15 cellular contexts compared by ENCODE assay signal in the genomic region with DNA sequence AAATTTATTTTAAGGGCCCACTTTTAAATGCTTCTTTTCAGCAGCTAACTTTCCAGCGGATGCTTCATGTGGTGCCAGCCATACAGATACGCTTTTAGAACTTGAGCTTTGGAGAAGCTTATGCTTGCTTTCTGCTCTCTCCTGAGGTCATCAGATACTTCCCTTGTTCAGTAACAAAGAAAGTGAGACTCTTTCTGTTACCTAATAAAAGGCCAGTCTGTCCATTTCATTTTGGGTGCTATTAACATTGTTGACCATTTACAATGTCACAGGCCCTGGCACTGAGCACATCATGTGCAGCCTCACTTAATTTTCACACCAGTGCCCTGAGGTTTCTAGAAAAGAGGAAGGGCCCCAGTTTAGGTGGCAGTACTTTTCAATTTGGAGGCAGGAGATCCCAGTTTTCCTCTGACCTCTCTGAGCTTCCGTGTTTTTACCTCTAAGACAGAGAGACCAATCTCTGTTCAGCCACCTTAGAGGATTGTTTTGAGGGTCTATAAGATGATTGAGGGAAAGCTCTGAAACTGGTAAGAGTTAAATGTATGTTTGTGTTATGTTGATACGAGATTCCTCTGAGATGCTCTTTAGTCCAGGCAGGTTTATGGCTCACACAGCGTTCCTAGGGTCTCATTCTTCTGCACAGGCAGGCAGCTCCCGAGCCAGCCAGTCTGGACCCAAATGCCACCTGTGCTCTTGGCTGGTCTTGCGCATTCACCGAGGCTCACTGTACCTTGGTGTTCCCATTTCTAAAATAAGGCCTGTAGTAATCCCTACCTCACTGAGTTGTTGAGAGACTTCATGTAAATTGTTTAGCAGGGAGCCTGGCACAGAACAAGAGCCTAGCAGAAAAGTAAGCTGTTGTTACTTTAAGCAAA. TPM values are rescaled to one million over a fixed set of nuclear protein-coding genes. Genes with fewer than 3 reads are reported as not detected.
A peak's percentile ranks its signal among the peaks of the same experiment; 100 is the strongest.
DNase-seq lines count a peak whose midpoint lies in the region; ATAC-seq and TF ChIP-seq lines count a peak whose summit lies in the region.
"Had no signal": no experiment of that assay in that cellular context is flagged by ENCODE, and none has a peak within 500 bp of the region (broad histone marks: within the 10 kb centered on the region; RNA-seq: fewer than 3 reads in every experiment).

No MANE protein-coding gene starts in this region.

- DNase-seq in MCF 10A (ENCODE audit: unreplicated experiment) (no peak), mammary epithelial cell (no peak), chondrocyte (ENCODE audit: low spot score) (no peak), neural crest cell (ENCODE audit: low read depth, low spot score) (no peak), thyroid gland (peak; percentile 39 to 56), CD14-positive monocyte (ENCODE audit: low spot score) (no peak), COLO668 (lab: John Stamatoyannopoulos, UW; ENCODE audit: unreplicated experiment) (no peak)
- DNase-seq: activated CD4-positive, alpha-beta T cell treated with anti-CD3 and anti-CD28 coated beads, Interleukin-2, amount 10 ng/mL, durations not matched to agents 7 days and 5 days; activated T-cell treated with anti-CD3 and anti-CD28 coated beads, Interleukin-2, amount 50 U/mL, for 72 hours; MV-4-11; OCI-M1; upper lobe of right lung had no signal

- H2AFZ ChIP-seq in mammary epithelial cell (ENCODE audit: low read depth, low read length) = no peak overlapping the region

- H3K4me1 Mint-ChIP-seq in MCF 10A (ENCODE audit: insufficient read depth, unreplicated experiment) (peaks cover 55% of the 10 kb centered on the region), chondrocyte (ENCODE audit: low read depth) (peaks cover 78% of the 10 kb centered on the region), neural crest cell (peaks cover 74% of the 10 kb centered on the region), CD14-positive monocyte (peaks cover 48% of the 10 kb centered on the region)

- in situ Hi-C loops in mammary epithelial cell (cut with MboI; ENCODE audit: low sequenced_read_pairs in 2 of 2) = no loop called here

- no TSS peak for BruUV-seq in MCF 10A (replicated peaks; lab: Mats Ljungman, UMichigan)
- no TSS peak for BruUV-seq in mammary epithelial cell (replicated peaks; lab: Mats Ljungman, UMichigan)

- no peak for TF ChIP-seq CTCF in MCF 10A (IDR thresholded peaks at IDR 0.05; ENCODE audit: unreplicated experiment)
- TF ChIP-seq CTCF in mammary epithelial cell (conservative IDR thresholded peaks at IDR 0.05 in 1 of 2, IDR thresholded peaks at IDR 0.05 in 1 of 2; ENCODE audit: extremely low read depth in 1 of 2, insufficient read depth in 1 of 2, low read depth in 1 of 2, low read length in 2 of 2) = no peak
- no peak for TF ChIP-seq CTCF in chondrocyte (IDR thresholded peaks at IDR 0.05)
- TF ChIP-seq CTCF in neural crest cell (conservative IDR thresholded peaks at IDR 0.05) = no peak
- no peak for TF ChIP-seq CTCF in thyroid gland (IDR thresholded peaks at IDR 0.05)
- TF ChIP-seq CTCF in CD14-positive monocyte (IDR thresholded peaks at IDR 0.05) = no peak

- dilution Hi-C loops in mammary epithelial cell (cut with HindIII; ENCODE audit: low sequenced_read_pairs) = no loop called here

- H3K9me3 Mint-ChIP-seq in MCF 10A (ENCODE audit: unreplicated experiment) = no peaks in the 10 kb centered on the region
- H3K9me3 Mint-ChIP-seq in chondrocyte (ENCODE audit: low read depth) = no peaks in the 10 kb centered on the region
- H3K9me3 Mint-ChIP-seq in neural crest cell = no peaks in the 10 kb centered on the region
- H3K9me3 Mint-ChIP-seq in CD14-positive monocyte = peaks cover 0 to 2% (median 0%) of the 10 kb centered on the region in 7 donors
- H3K9me3 Mint-ChIP-seq: activated CD4-positive, alpha-beta T cell treated with anti-CD3 and anti-CD28 coated beads, Interleukin-2, amount 10 ng/mL, durations not matched to agents 7 days and 5 days; activated T-cell treated with anti-CD3 and anti-CD28 coated beads, Interleukin-2, amount 50 U/mL, for 72 hours; T-helper 1 cell treated with Interleukin-12 subunit alpha and Interleukin-12 subunit beta and Interleukin-4 antibody, amounts not matched to agents 30 μg/mL and 1 μg/mL, for 36 hours had no signal

- H3K27me3 ChIP-seq in mammary epithelial cell (ENCODE audit: insufficient read depth, low read length) (no peaks in the 10 kb centered on the region), thyroid gland (no peaks in the 10 kb centered on the region)
- H3K27me3 ChIP-seq: upper lobe of right lung had no signal

- H3K4me1 ChIP-seq in mammary epithelial cell (ENCODE audit: insufficient read depth, low read length) (peaks cover 12% of the 10 kb centered on the region), thyroid gland (peaks cover 53 to 66% of the 10 kb centered on the region in 2 donors)

- H3K79me2 ChIP-seq in mammary epithelial cell (ENCODE audit: insufficient read depth, low read length) = peaks cover 91% of the 10 kb centered on the region

- CTCF ChIA-PET in MCF 10A (lab: Yijun Ruan, JAX) = interaction anchor here (0.6 to 1.5 kb wide), 4 partner anchors 24 to 68 kb away, joined by 3 to 5 read pairs (median 4); no protein-coding TSS in a partner anchor
- CTCF ChIA-PET in mammary epithelial cell (lab: Charles Lee; ENCODE audit: low non-redundant PET) = interaction anchor here (0.5 kb wide), 1 partner anchor 17 kb away, joined by 3 read pairs; no protein-coding TSS in a partner anchor

- POLR2A ChIA-PET in MCF 10A (lab: Yijun Ruan, JAX) = interaction anchor here (0.6 to 1.3 kb wide), 3 partner anchors 63 to 270 kb away, joined by 3 to 4 read pairs (median 4); no protein-coding TSS in a partner anchor

- H3K9ac ChIP-seq in mammary epithelial cell (ENCODE audit: insufficient read depth, low read length) = no peak overlapping the region

- peak in 1 of 2 donors; percentile 25 for TF ChIP-seq POLR2A in thyroid gland (IDR thresholded peaks at IDR 0.05)

- H3K27ac Mint-ChIP-seq in MCF 10A (ENCODE audit: low read depth, unreplicated experiment) = peak overlapping the region; percentile 63
- peak overlapping the region; percentile 10 for H3K27ac Mint-ChIP-seq in chondrocyte (ENCODE audit: unreplicated experiment)
- H3K27ac Mint-ChIP-seq in neural crest cell (ENCODE audit: unreplicated experiment) = no peak overlapping the region
- H3K27ac Mint-ChIP-seq in CD14-positive monocyte = peak overlapping the region in 2 of 7 donors; percentile 45 to 54
- H3K27ac Mint-ChIP-seq: activated CD4-positive, alpha-beta T cell treated with anti-CD3 and anti-CD28 coated beads, Interleukin-2, amount 10 ng/mL, durations not matched to agents 7 days and 5 days; activated T-cell treated with anti-CD3 and anti-CD28 coated beads, Interleukin-2, amount 50 U/mL, for 72 hours; T-helper 1 cell treated with Interleukin-12 subunit alpha and Interleukin-12 subunit beta and Interleukin-4 antibody, amounts not matched to agents 30 μg/mL and 1 μg/mL, for 36 hours had no signal

- H3K4me2 ChIP-seq in mammary epithelial cell (ENCODE audit: insufficient read depth, low read depth, low read length) = no peak overlapping the region

- intact Hi-C loops in MCF 10A (cut with micrococcal nuclease) (no loop called here), mammary epithelial cell (cut with micrococcal nuclease) (no loop called here), thyroid gland (cut with DNase I) (no loop called here), CD14-positive monocyte (cut with micrococcal nuclease) (no loop called here)

- H3K9me3 ChIP-seq in mammary epithelial cell (replicated peaks; ENCODE audit: insufficient read depth, low read length) (no peaks in the 10 kb centered on the region), thyroid gland (no peaks in the 10 kb centered on the region)
- H3K9me3 ChIP-seq: upper lobe of right lung had no signal

- no peaks in the 10 kb centered on the region for H4K20me1 ChIP-seq in mammary epithelial cell (ENCODE audit: insufficient read depth, low read length)

- H3K36me3 ChIP-seq in mammary epithelial cell (ENCODE audit: insufficient read depth, low read length) = no peaks in the 10 kb centered on the region
- H3K36me3 ChIP-seq in thyroid gland = no peaks in the 10 kb centered on the region
- H3K36me3 ChIP-seq: upper lobe of right lung had no signal

- no peak overlapping the region for H3K4me3 ChIP-seq in mammary epithelial cell (replicated peaks in 1 of 3; ENCODE audit: insufficient read depth in 1 of 3, low read depth in 2 of 3, low read length in 3 of 3)
- H3K4me3 ChIP-seq in thyroid gland (replicated peaks in 1 of 3) = no peak overlapping the region
- H3K4me3 ChIP-seq: lung, upper lobe of right lung had no signal

- H3K36me3 Mint-ChIP-seq in MCF 10A (ENCODE audit: insufficient read depth, unreplicated experiment) (peaks cover 20% of the 10 kb centered on the region), chondrocyte (ENCODE audit: low read depth) (no peaks in the 10 kb centered on the region), neural crest cell (ENCODE audit: low read depth) (no peaks in the 10 kb centered on the region), CD14-positive monocyte (peaks cover 0 to 3% of the 10 kb centered on the region in 2 donors)

- WGBS in mammary epithelial cell (ENCODE audit: low coverage, missing lambda C conversion rate) = 90% methylated on average over 7 of the region's 8 CpGs
- 54 to 62% methylated on average over 8 of the region's 8 CpGs for WGBS in thyroid gland, 2 donors

- H3K27me3 Mint-ChIP-seq in MCF 10A (ENCODE audit: insufficient read depth, unreplicated experiment) (no peaks in the 10 kb centered on the region), chondrocyte (ENCODE audit: low read depth) (no peaks in the 10 kb centered on the region), neural crest cell (ENCODE audit: low read depth) (no peaks in the 10 kb centered on the region), CD14-positive monocyte (ENCODE audit: low read depth in 3 of 3) (peaks cover 0 to 1% (median 0%) of the 10 kb centered on the region in 3 donors)
- H3K27me3 Mint-ChIP-seq: activated CD4-positive, alpha-beta T cell treated with anti-CD3 and anti-CD28 coated beads, Interleukin-2, amount 10 ng/mL, durations not matched to agents 7 days and 5 days had no signal

- H3K27ac ChIP-seq in mammary epithelial cell (ENCODE audit: insufficient read depth, low read depth, low read length) = no peak overlapping the region
- peak overlapping the region; percentile 27 to 80 (median 43) for H3K27ac ChIP-seq in thyroid gland
- H3K27ac ChIP-seq: upper lobe of right lung had no signal

- H3K4me3 Mint-ChIP-seq in MCF 10A (ENCODE audit: unreplicated experiment) (no peak overlapping the region), chondrocyte (ENCODE audit: unreplicated experiment) (no peak overlapping the region), neural crest cell (peak overlapping the region; percentile 35), CD14-positive monocyte (no peak overlapping the region)
- H3K4me3 Mint-ChIP-seq: activated CD4-positive, alpha-beta T cell treated with anti-CD3 and anti-CD28 coated beads, Interleukin-2, amount 10 ng/mL, durations not matched to agents 7 days and 5 days; activated T-cell treated with anti-CD3 and anti-CD28 coated beads, Interleukin-2, amount 50 U/mL, for 72 hours; T-helper 1 cell treated with Interleukin-12 subunit alpha and Interleukin-12 subunit beta and Interleukin-4 antibody, amounts not matched to agents 30 μg/mL and 1 μg/mL, for 36 hours had no signal

- ATAC-seq in HG03175 (IDR thresholded peaks at IDR 0.05; ENCODE audit: unreplicated experiment) = no peak
- ATAC-seq: activated T-cell treated with anti-CD3 and anti-CD28 coated beads, Interleukin-2, amount 50 U/mL, for 72 hours; upper lobe of right lung had no signal

RNA-seq across cellular contexts. Expression of a gene that starts 4.4 kb away (rescaled TPM):
- total RNA-seq in MCF 10A (2022) = 67.5 TPM in 2 replicates
- total RNA-seq in mammary epithelial cell = 10 to 100 TPM; 50.5 to 52.8 TPM
- polyA plus RNA-seq in mammary epithelial cell = 19.4 TPM
- 90.2 TPM for polyA minus RNA-seq in mammary epithelial cell
- total RNA-seq in chondrocyte = 73.6 to 93.7 TPM (median 91.5 TPM) in 3 replicates
- total RNA-seq in neural crest cell = 88.9 and 91.0 TPM in 2 replicates
- total RNA-seq in thyroid gland = 10 to 100 TPM; 60.3 to 97.0 (median 79.8) TPM
- polyA plus RNA-seq in CD14-positive monocyte = 1 to 10 TPM; 4.5 to 8.0 TPM

RNA-seq across cellular contexts. Expression of a gene that starts 57.1 kb away (rescaled TPM):
- total RNA-seq in MCF 10A (2022) (not detected in 2 replicates), mammary epithelial cell (not detected), chondrocyte (not detected in 3 replicates), neural crest cell (not detected in 2 replicates), thyroid gland (not detected)
- polyA plus RNA-seq in mammary epithelial cell (not detected), CD14-positive monocyte (under 1 TPM; 0.18 to 0.21 TPM)
- polyA minus RNA-seq in mammary epithelial cell = not detected
- total RNA-seq: activated CD4-positive, alpha-beta T cell treated with anti-CD3 and anti-CD28 coated beads, Interleukin-2, amount 10 ng/mL, durations not matched to agents 7 days and 5 days; activated T-cell treated with anti-CD3 and anti-CD28 coated beads, Interleukin-2, amount 50 U/mL, for 72 hours; lung; upper lobe of right lung had no signal

Comparison
In these comparisons a context has a peak if more than half of its experiments do, and no peak if none do; other contexts are left out.
1. DNase-seq: peak in thyroid gland (2 of 2); none in MCF 10A (single experiment), mammary epithelial cell (single experiment), chondrocyte (single experiment), neural crest cell (single experiment), CD14-positive monocyte (single experiment) and COLO668 (single experiment).